Comparison of ENCODE assay signal across 24 cellular contexts in the genomic region with DNA sequence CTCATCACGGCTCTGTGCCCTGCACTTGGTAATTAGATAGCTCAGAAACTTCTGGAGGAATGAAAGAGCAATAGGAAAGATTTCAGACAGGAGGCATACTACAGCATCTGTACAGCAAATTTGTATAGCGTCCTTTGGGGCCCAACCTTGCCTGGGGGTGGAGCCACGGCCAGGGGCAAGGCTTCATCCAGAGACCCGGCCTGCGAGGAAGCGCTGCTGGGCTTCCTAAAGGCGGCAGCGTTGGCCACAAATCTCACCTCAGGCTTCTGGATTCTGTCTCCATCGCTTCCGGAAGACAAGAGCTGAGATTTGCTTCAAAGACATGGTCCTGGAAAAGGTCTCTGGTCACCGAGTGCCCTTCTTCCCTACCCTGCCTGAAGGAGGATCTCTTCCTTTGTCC. TPM values are rescaled to one million over a fixed set of nuclear protein-coding genes. Genes with fewer than 3 reads are reported as not detected.
A peak's percentile ranks its signal among the peaks of the same experiment; 100 is the strongest.
DNase-seq lines count a peak whose midpoint lies in the region; ATAC-seq, FAIRE-seq and TF ChIP-seq lines count a peak whose summit lies in the region.
"Had no signal": no experiment of that assay in that cellular context is flagged by ENCODE, and none has a peak within 500 bp of the region (broad histone marks: within the 10 kb centered on the region; RNA-seq: fewer than 3 reads in every experiment).

No MANE protein-coding gene starts in this region.

- H3K18ac ChIP-seq in H1 (ENCODE audit: extremely low read depth, low read length) (no peak overlapping the region), mesendoderm (ENCODE audit: low read length) (no peak overlapping the region)

- H3K23me2 ChIP-seq in H1 (ENCODE audit: low read depth, low read length) = no peaks in the 10 kb centered on the region

- H3K4me1 ChIP-seq in H1 (replicated peaks in 1 of 4; ENCODE audit: control insufficient read depth in 3 of 4, insufficient read depth in 4 of 4, low read length in 3 of 4) (no peaks in the 10 kb centered on the region), mesendoderm (ENCODE audit: control insufficient read depth, low read depth, low read length) (no peaks in the 10 kb centered on the region), aorta (ENCODE audit: control insufficient read depth in 1 of 2, insufficient read depth in 2 of 2, low read length in 2 of 2) (no peaks in the 10 kb centered on the region)
- H3K4me1 ChIP-seq: BLaER1 had no signal

- H3K79me2 ChIP-seq in H1 (ENCODE audit: control insufficient read depth in 1 of 2, insufficient read depth in 2 of 2, low read length in 2 of 2) (no peaks in the 10 kb centered on the region), mesendoderm (ENCODE audit: control insufficient read depth, insufficient read depth, low read length) (no peaks in the 10 kb centered on the region)

- no peak overlapping the region for H4K5ac ChIP-seq in H1 (ENCODE audit: insufficient read length, low read depth, low read length)
- no peak overlapping the region for H4K5ac ChIP-seq in mesendoderm (ENCODE audit: low read length)

- H3K36me3 ChIP-seq in H7 (replicated peaks; ENCODE audit: control insufficient read depth, insufficient read depth, low read length) (no peaks in the 10 kb centered on the region), H1 (ENCODE audit: control insufficient read depth in 2 of 4, insufficient read depth in 4 of 4, low read length in 3 of 4) (no peaks in the 10 kb centered on the region), mesendoderm (ENCODE audit: control insufficient read depth, insufficient read depth, low read length) (no peaks in the 10 kb centered on the region), aorta (ENCODE audit: control insufficient read depth in 1 of 2, insufficient read depth in 2 of 2, low read length in 1 of 2) (no peaks in the 10 kb centered on the region)
- H3K36me3 ChIP-seq: BLaER1 had no signal

- H2AK5ac ChIP-seq in H1 (ENCODE audit: low read depth, low read length) = no peak overlapping the region
- no peak overlapping the region for H2AK5ac ChIP-seq in mesendoderm (ENCODE audit: low read length)

- no peak for TF ChIP-seq POLR2A in H1 (IDR thresholded peaks at IDR 0.05; ENCODE audit: control extremely low read depth in 1 of 2, low read depth in 2 of 2, low read length in 2 of 2)

- no peak overlapping the region for H2BK15ac ChIP-seq in H1 (ENCODE audit: low read length)
- H2BK15ac ChIP-seq in mesendoderm (replicated peaks; ENCODE audit: low read depth) = no peak overlapping the region

- H3K4ac ChIP-seq in H1 (replicated peaks; ENCODE audit: insufficient read length, low read depth, low read length) (no peak overlapping the region), mesendoderm (ENCODE audit: low read depth, low read length) (no peak overlapping the region)

- no peak overlapping the region for H2BK120ac ChIP-seq in H1 (replicated peaks; ENCODE audit: low read depth, low read length)
- H2BK120ac ChIP-seq in mesendoderm (ENCODE audit: low read depth, low read length) = no peak overlapping the region

- no peak overlapping the region for H2AFZ ChIP-seq in H1 (ENCODE audit: low read length)

- H3K79me1 ChIP-seq in H1 (ENCODE audit: low read depth, low read length) = no peaks in the 10 kb centered on the region
- H3K79me1 ChIP-seq in mesendoderm (ENCODE audit: low read length) = no peaks in the 10 kb centered on the region

- POLR2A ChIA-PET in H1 (lab: Charles Lee; ENCODE audit: partially characterized antibody) = no interaction called here

- no peak for ATAC-seq in aorta (ENCODE audit: low FRiP score)
- ATAC-seq in GM21825 (IDR thresholded peaks at IDR 0.05; ENCODE audit: unreplicated experiment) = no peak
- ATAC-seq: HCT116, HepG2 had no signal

- H3K56ac ChIP-seq in H1 (replicated peaks; ENCODE audit: insufficient read length, low read depth, low read length) (no peak overlapping the region), mesendoderm (ENCODE audit: low read length) (no peak overlapping the region)

- H3K23ac ChIP-seq in H1 (ENCODE audit: insufficient read length) (no peak overlapping the region), mesendoderm (ENCODE audit: low read length) (no peak overlapping the region)

- H3K4me2 ChIP-seq in H1 (ENCODE audit: insufficient read depth in 1 of 2, low read depth in 2 of 2, low read length in 2 of 2) = no peak overlapping the region
- H3K4me2 ChIP-seq in mesendoderm (ENCODE audit: low read length) = no peak overlapping the region
- H3K4me2 ChIP-seq: BLaER1 had no signal

- peak; percentile 44 to 60 for TF ChIP-seq RAD21 in H1 (IDR thresholded peaks at IDR 0.05 in 1 of 2, conservative IDR thresholded peaks at IDR 0.05 in 1 of 2; ENCODE audit: low read depth in 2 of 2, low read length in 2 of 2)

- H3K9me3 ChIP-seq in H1 (ENCODE audit: insufficient read depth in 2 of 2, low read depth in 1 of 2, low read length in 1 of 2) (peaks cover 0 to 3% of the 10 kb centered on the region in 2 experiments; a peak in 1 of 4 replicates), aorta (ENCODE audit: control insufficient read depth, low read length) (no peaks in the 10 kb centered on the region)

- no peak for TF ChIP-seq EP300 in H1 (IDR thresholded peaks at IDR 0.05; ENCODE audit: borderline replicate concordance in 1 of 2, low read depth in 2 of 2, low read length in 2 of 2)

- H2BK20ac ChIP-seq in H1 (ENCODE audit: low read length) = no peak overlapping the region

- H3K4me3 ChIP-seq in H7 (ENCODE audit: insufficient read depth, low read depth, low read length) (no peak overlapping the region), H1 (ENCODE audit: extremely low read depth in 1 of 4, insufficient read depth in 2 of 4, low read depth in 3 of 4, low read length in 4 of 4) (no peak overlapping the region), mesendoderm (ENCODE audit: low read length) (no peak overlapping the region), aorta (ENCODE audit: low read length in 2 of 2) (no peak overlapping the region)
- H3K4me3 ChIP-seq: BLaER1 had no signal

- DNase-seq in Daoy (ENCODE audit: low read depth) (peak; percentile 39), H7 (peak; percentile 50), H1 (ENCODE audit: low read depth in 1 of 2, low spot score in 2 of 2) (peak in 1 of 2 experiments; percentile 3), mesendoderm (peak; percentile 18), aorta (no peak)
- DNase-seq in activated CD8-positive, alpha-beta memory T cell treated with anti-CD3 and anti-CD28 coated beads, Interleukin-2, amount 50 U/mL, for 4 hours = no peak
- DNase-seq: 8988T; CD4-positive, alpha-beta memory T cell; DMS53; DND-41; GDM1; HFFc6; KBM-7 had no signal

- H3K9ac ChIP-seq in H1 (replicated peaks in 1 of 4; ENCODE audit: extremely low read depth in 1 of 4, low read depth in 3 of 4, low read length in 3 of 4) (no peak overlapping the region), mesendoderm (ENCODE audit: low read length) (no peak overlapping the region)
- H3K9ac ChIP-seq: BLaER1 had no signal

- intact Hi-C loops in aorta (cut with DNase I) = no loop called here

- no peaks in the 10 kb centered on the region for H4K20me1 ChIP-seq in H1 (replicated peaks in 1 of 2; ENCODE audit: control insufficient read depth in 1 of 2, insufficient read depth in 2 of 2, low read length in 2 of 2)
- H4K20me1 ChIP-seq: BLaER1 had no signal

- H3K27me3 ChIP-seq in H7 (ENCODE audit: control insufficient read depth, insufficient read depth, low read length) (no peaks in the 10 kb centered on the region), H1 (replicated peaks in 1 of 4; ENCODE audit: control insufficient read depth in 3 of 4, extremely low read depth in 1 of 4, insufficient read depth in 3 of 4, low read length in 3 of 4) (no peaks in the 10 kb centered on the region), mesendoderm (ENCODE audit: insufficient read depth, low read length, poor library complexity) (no peaks in the 10 kb centered on the region), aorta (ENCODE audit: control insufficient read depth in 1 of 2, insufficient read depth in 2 of 2, low read length in 1 of 2) (no peaks in the 10 kb centered on the region)
- H3K27me3 ChIP-seq: BLaER1 had no signal

- no peak for FAIRE-seq in H1 (lab: Jason Lieb, UNC)
- FAIRE-seq: GM12892, GM18507, HepG2 had no signal

- WGBS in H1 (ENCODE audit: extremely low coverage in 1 of 2, insufficient coverage in 1 of 2, insufficient read length in 1 of 2, insufficient replicate concordance in 2 of 2, low coverage in 1 of 2, low lambda C conversion rate in 2 of 2, missing lambda C conversion rate in 1 of 2), 2 experiments = 87% methylated on average over 11 of the region's 11 CpGs; no CpG with 5 or more reads in 1 of the 2 experiments
- WGBS in mesendoderm (ENCODE audit: extremely low coverage, insufficient coverage, low lambda C conversion rate) = no CpG with 5 or more reads among the region's 11 CpGs
- WGBS in aorta, 2 donors = 94 to 96% methylated on average over 11 of the region's 11 CpGs

- no peak overlapping the region for H2BK12ac ChIP-seq in H1 (ENCODE audit: low read depth, low read length)

- H4K8ac ChIP-seq in H1 (ENCODE audit: extremely low read depth, insufficient read depth, low read length) (no peak overlapping the region), mesendoderm (ENCODE audit: low read depth, low read length) (no peak overlapping the region)

- CTCF ChIA-PET in H1 (lab: Charles Lee; ENCODE audit: partially characterized antibody) = no interaction called here

- H3K27ac ChIP-seq in H1 (ENCODE audit: low read depth, low read length) = no peak overlapping the region
- H3K27ac ChIP-seq in mesendoderm (ENCODE audit: low read depth, low read length) = no peak overlapping the region
- no peak overlapping the region for H3K27ac ChIP-seq in aorta (ENCODE audit: low read depth in 1 of 2, low read length in 2 of 2)
- H3K27ac ChIP-seq: BLaER1 had no signal

- peak in 2 of 3 experiments; percentile 3 to 23; a peak in 1 of 4 replicates for TF ChIP-seq CTCF in H1 (IDR thresholded peaks at IDR 0.05; ENCODE audit: control extremely low read depth in 1 of 3, insufficient read depth in 1 of 3, low read depth in 1 of 3, low read length in 3 of 3)

- H3K14ac ChIP-seq in H1 (ENCODE audit: insufficient read length) = no peak overlapping the region

- H2BK5ac ChIP-seq in H1 (ENCODE audit: low read depth, low read length) = no peak overlapping the region
- no peak overlapping the region for H2BK5ac ChIP-seq in mesendoderm (ENCODE audit: low read length)

- no peak overlapping the region for H4K91ac ChIP-seq in H1 (replicated peaks; ENCODE audit: insufficient read length, low read length)

RNA-seq across cellular contexts. Expression of a gene that starts 12.2 kb away (rescaled TPM):
- total RNA-seq in Daoy (2014; rRNA removed; shearing (Covaris generic)) = 0.03 and 0.06 TPM in 2 replicates
- not detected in 2 replicates for total RNA-seq in H7 (2014; rRNA removed; shearing (Covaris generic))
- total RNA-seq in H1 (2021; fragmentation: NEBNext Ultra II Directional; extraction: Animal tissue kit (Norgen Biotek cat#: 25700)) = not detected in 2 replicates
- not detected in 2 replicates for polyA plus RNA-seq in H1 (2011; rRNA removed)
- polyA plus RNA-seq in H1 (2011; cell fraction: cytosol; rRNA removed) = not detected
- not detected for polyA plus RNA-seq in H1 (2011; cell fraction: nucleus; rRNA removed)
- polyA plus RNA-seq in H1 (2012, experiment 1 of 2) = not detected in 4 replicates
- not detected for polyA plus RNA-seq in H1 (2012, experiment 2 of 2)
- not detected for polyA plus RNA-seq in H1 (2013, experiment 1 of 2)
- polyA plus RNA-seq in H1 (2013, experiment 2 of 2) = not detected
- polyA minus RNA-seq in H1 (2011; rRNA and poly(A)+ RNA removed) = not detected in 2 replicates
- polyA minus RNA-seq in H1 (2011; cell fraction: cytosol; rRNA and poly(A)+ RNA removed) = not detected
- not detected for polyA minus RNA-seq in H1 (2011; cell fraction: nucleus; rRNA and poly(A)+ RNA removed)
- not detected for polyA plus RNA-seq in mesendoderm (2013, experiment 1 of 2)
- not detected for polyA plus RNA-seq in mesendoderm (2013, experiment 2 of 2)
- total RNA-seq in aorta = not detected
- polyA plus RNA-seq in aorta = not detected
- total RNA-seq: A673; CD4-positive, alpha-beta memory T cell; H4; HepG2; HFFc6 had no signal
- polyA plus RNA-seq: AG04450; CD14-positive monocyte; CD4-positive, alpha-beta memory T cell; HepG2; IgD-negative memory B cell had no signal

RNA-seq across cellular contexts. Expression of a gene that starts 33.1 kb away (rescaled TPM):
- not detected in 2 replicates for total RNA-seq in Daoy (2014; rRNA removed; shearing (Covaris generic))
- total RNA-seq in H7 (2014; rRNA removed; shearing (Covaris generic)) = not detected in 2 replicates
- not detected in 2 replicates for total RNA-seq in H1 (2021; fragmentation: NEBNext Ultra II Directional; extraction: Animal tissue kit (Norgen Biotek cat#: 25700))
- polyA plus RNA-seq in H1 (2011; rRNA removed) = not detected in 2 replicates
- not detected for polyA plus RNA-seq in H1 (2011; cell fraction: cytosol; rRNA removed)
- not detected for polyA plus RNA-seq in H1 (2011; cell fraction: nucleus; rRNA removed)
- not detected in 4 replicates for polyA plus RNA-seq in H1 (2012, experiment 1 of 2)
- not detected for polyA plus RNA-seq in H1 (2012, experiment 2 of 2)
- polyA plus RNA-seq in H1 (2013, experiment 1 of 2) = not detected
- not detected for polyA plus RNA-seq in H1 (2013, experiment 2 of 2)
- not detected in 2 replicates for polyA minus RNA-seq in H1 (2011; rRNA and poly(A)+ RNA removed)
- not detected for polyA minus RNA-seq in H1 (2011; cell fraction: cytosol; rRNA and poly(A)+ RNA removed)
- polyA minus RNA-seq in H1 (2011; cell fraction: nucleus; rRNA and poly(A)+ RNA removed) = not detected
- polyA plus RNA-seq in mesendoderm (2013, experiment 1 of 2) = not detected
- polyA plus RNA-seq in mesendoderm (2013, experiment 2 of 2) = not detected
- total RNA-seq in aorta = not detected
- polyA plus RNA-seq in aorta = not detected
- total RNA-seq: A673; CD4-positive, alpha-beta memory T cell; H4; HepG2; HFFc6 had no signal
- polyA plus RNA-seq: AG04450; CD14-positive monocyte; CD4-positive, alpha-beta memory T cell; HepG2; IgD-negative memory B cell had no signal

RNA-seq across cellular contexts. Expression of a gene that starts 48.1 kb away (rescaled TPM):
- total RNA-seq in Daoy (2014; rRNA removed; shearing (Covaris generic)) = not detected in 2 replicates
- total RNA-seq in H7 (2014; rRNA removed; shearing (Covaris generic)) = not detected in 2 replicates
- total RNA-seq in H1 (2021; fragmentation: NEBNext Ultra II Directional; extraction: Animal tissue kit (Norgen Biotek cat#: 25700)) = not detected in 2 replicates
- polyA plus RNA-seq in H1 (2011; rRNA removed) (not detected in 2 replicates), aorta (not detected)
- polyA plus RNA-seq in H1 (2011; cell fraction: cytosol; rRNA removed) = not detected
- not detected for polyA plus RNA-seq in H1 (2011; cell fraction: nucleus; rRNA removed)
- polyA plus RNA-seq in H1 (2012, experiment 1 of 2) = not detected in 4 replicates
- not detected for polyA plus RNA-seq in H1 (2012, experiment 2 of 2)
- polyA plus RNA-seq in H1 (2013, experiment 1 of 2) = not detected
- polyA plus RNA-seq in H1 (2013, experiment 2 of 2) = not detected
- not detected in 2 replicates for polyA minus RNA-seq in H1 (2011; rRNA and poly(A)+ RNA removed)
- polyA minus RNA-seq in H1 (2011; cell fraction: cytosol; rRNA and poly(A)+ RNA removed) = not detected
- polyA minus RNA-seq in H1 (2011; cell fraction: nucleus; rRNA and poly(A)+ RNA removed) = not detected
- polyA plus RNA-seq in mesendoderm (2013, experiment 1 of 2) = not detected
- polyA plus RNA-seq in mesendoderm (2013, experiment 2 of 2) = not detected
- not detected for total RNA-seq in aorta
- total RNA-seq: A673; CD4-positive, alpha-beta memory T cell; H4; HepG2; HFFc6 had no signal
- polyA plus RNA-seq: AG04450; CD14-positive monocyte; CD4-positive, alpha-beta memory T cell; HepG2; IgD-negative memory B cell had no signal

Comparison
In these comparisons a context has a peak if more than half of its experiments do, and no peak if none do; other contexts are left out.
1. DNase-seq: peak in Daoy (single experiment), H7 (single experiment) and mesendoderm (single experiment); none in aorta (0 of 2) and activated CD8-positive, alpha-beta memory T cell treated with anti-CD3 and anti-CD28 coated beads, Interleukin-2, amount 50 U/mL, for 4 hours (single experiment).